ENCODE assay signal across 8 cellular contexts in genomic region chr1:53238197-53239155, GRCh38. TPM values are rescaled to one million over a fixed set of nuclear protein-coding genes. Genes with fewer than 3 reads are reported as not detected.
DNase-seq lines count a peak whose midpoint lies in the region; ATAC-seq and TF ChIP-seq lines count a peak whose summit lies in the region.

Gene MAGOH (minus strand): TSS chr1:53238518. CDS start chr1:53238448, 70 bp downstream.

- peak within 1 kb of the TSS; percentile 54 for H3K27ac ChIP-seq in KMS-11
- peak within 1 kb of the TSS; percentile 69 to 80 (median 79) for H3K27ac ChIP-seq in Peyer's patch
- peak within 1 kb of the TSS; percentile 85 for H3K27ac ChIP-seq in muscle layer of duodenum (ENCODE audit: low read length)

- H2AFZ ChIP-seq in KMS-11 (ENCODE audit: low read depth): peak within 1 kb of the TSS; percentile 59

- peak within 1 kb of the TSS; percentile 94 for H3K4me2 ChIP-seq in KMS-11

- no peaks in the 10 kb centered on the region for H3K9me3 ChIP-seq in Peyer's patch
- no peaks in the 10 kb centered on the region for H3K9me3 ChIP-seq in muscle layer of duodenum (ENCODE audit: control insufficient read depth in 1 of 2, low read length in 2 of 2)

- H3K27me3 ChIP-seq in KMS-11 (ENCODE audit: insufficient read depth, low read depth): no peaks in the 10 kb centered on the region
- H3K27me3 ChIP-seq in Peyer's patch: no peaks in the 10 kb centered on the region
- H3K27me3 ChIP-seq in muscle layer of duodenum (ENCODE audit: low read depth, low read length): no peaks in the 10 kb centered on the region

- H3K79me2 ChIP-seq in KMS-11 (ENCODE audit: insufficient read depth, low read depth): peaks cover 32% of the 10 kb centered on the region

- H3K36me3 ChIP-seq in KMS-11 (ENCODE audit: insufficient read depth) (peaks cover 4% of the 10 kb centered on the region; the same call in 1 of the 2 replicates), Peyer's patch (peaks cover 0 to 24% (median 0%) of the 10 kb centered on the region in 3 donors), muscle layer of duodenum (ENCODE audit: control insufficient read depth in 1 of 2, insufficient read depth in 2 of 2, low read length in 2 of 2) (peaks cover 23 to 25% of the 10 kb centered on the region in 2 donors)

- ATAC-seq in GM21737 (IDR thresholded peaks at IDR 0.05; ENCODE audit: unreplicated experiment) (peak; percentile 97), esophagus mucosa (peak; percentile 97)

- peak within 1 kb of the TSS; percentile 84 for H3K9ac ChIP-seq in KMS-11

- H3K4me3 ChIP-seq in KMS-11 (IDR thresholded peaks at IDR 0.05; ENCODE audit: insufficient read depth, low read depth, low read length): peak within 1 kb of the TSS; percentile 81
- H3K4me3 ChIP-seq in Peyer's patch: peak within 1 kb of the TSS; percentile 86 to 97 (median 92)
- H3K4me3 ChIP-seq in muscle layer of duodenum (ENCODE audit: low read depth in 1 of 2, low read length in 2 of 2): peak within 1 kb of the TSS; percentile 83 to 100

- peak; percentile 99 for DNase-seq in DMS53 treated with DMSO at 0.1 percent for 48 hours (lab: John Stamatoyannopoulos, UW; ENCODE audit: unreplicated experiment)
- DNase-seq in Peyer's patch: peak; percentile 91 to 97 (median 96)
- DNase-seq in activated T-cell treated with anti-CD3 and anti-CD28 coated beads, Interleukin-2, amount 50 U/mL, for 48 hours: peak; percentile 95 to 97
- DNase-seq in stimulated activated CD8-positive, alpha-beta memory T cell treated with anti-CD3 and anti-CD28 coated beads, Interleukin-7, amount 100 ng/mL, for 4 hours (ENCODE audit: low read depth in 2 of 2): peak; percentile 91 to 93

- TF ChIP-seq CTCF in KMS-11 (conservative IDR thresholded peaks at IDR 0.05; ENCODE audit: low read depth, low read length): no peak
- peak in 1 of 6 experiments; percentile 16 for TF ChIP-seq CTCF in Peyer's patch (IDR thresholded peaks at IDR 0.05)

- peak; percentile 56 to 70 for TF ChIP-seq POLR2A in Peyer's patch (IDR thresholded peaks at IDR 0.05)

- H4K20me1 ChIP-seq in KMS-11 (ENCODE audit: insufficient read depth): no peaks in the 10 kb centered on the region

- H3K4me1 ChIP-seq in KMS-11 (ENCODE audit: low read depth, poor library complexity, severe bottlenecking) (peaks cover 11% of the 10 kb centered on the region), Peyer's patch (peaks cover 0 to 25% (median 8%) of the 10 kb centered on the region in 4 donors), muscle layer of duodenum (ENCODE audit: control insufficient read depth in 1 of 2, insufficient read depth in 2 of 2, low read length in 2 of 2) (peaks cover 16 to 23% of the 10 kb centered on the region in 2 donors)

RNA-seq across cellular contexts. Expression of gene MAGOH, which starts in this region (rescaled TPM):
- total RNA-seq in Peyer's patch (10 to 100 TPM; 16.2 to 50.3 (median 20.2) TPM), esophagus mucosa (30.0 TPM)

Comparison
In these comparisons a context has a peak if more than half of its experiments do, and no peak if none do; other contexts are left out.
1. Peak in every context shown above with its lines: DNase-seq, ATAC-seq, H3K4me3 ChIP-seq and H3K27ac ChIP-seq.